Comparison of ENCODE assay signal across 20 cellular contexts in the genomic region with DNA sequence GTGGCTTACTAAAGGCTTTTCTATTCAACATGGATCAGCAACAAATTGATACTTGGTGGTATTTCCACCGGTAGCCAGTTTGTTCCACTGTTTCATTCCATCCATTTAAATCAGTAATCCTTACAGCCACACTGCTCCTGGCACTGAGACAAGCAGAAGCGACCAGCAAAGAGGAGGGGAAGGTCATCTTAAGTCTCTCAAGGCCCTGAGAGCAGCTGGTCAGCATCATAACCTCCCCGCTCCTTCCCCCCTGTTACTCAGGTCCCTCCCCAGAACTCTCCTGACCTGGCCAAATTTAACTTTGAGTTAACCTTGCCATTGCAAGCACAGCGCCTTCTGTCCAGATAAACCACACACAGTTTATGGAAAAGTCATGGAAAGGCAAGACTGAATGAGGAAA.
DNase-seq lines count a peak whose midpoint lies in the region; ATAC-seq and TF ChIP-seq lines count a peak whose summit lies in the region.
"Had no signal": no experiment of that assay in that cellular context is flagged by ENCODE, and none has a peak within 500 bp of the region (broad histone marks: within the 10 kb centered on the region; RNA-seq: fewer than 3 reads in every experiment).

No MANE protein-coding gene starts in this region.

- H3K27ac ChIP-seq in H9 (ENCODE audit: insufficient read length, low read depth, low read length): no peak overlapping the region
- H3K27ac ChIP-seq in PC-9: no peak overlapping the region
- H3K27ac ChIP-seq in lower lobe of right lung: no peak overlapping the region
- H3K27ac ChIP-seq: C4-2B, Peyer's patch, SJSA1 had no signal

- no peak for DNase-seq in Right ventricle myocardium superior
- DNase-seq in left cardiac atrium: no peak
- DNase-seq in H9: no peak
- DNase-seq in sciatic nerve (ENCODE audit: low spot score): no peak
- DNase-seq in 8988T: no peak
- no peak for DNase-seq in PC-9
- no peak for DNase-seq in lower lobe of right lung
- DNase-seq: DMS53; GDM1; GOT3; Karpas-422; NCI-H1694; NCI-H69; NK-92 treated with Interleukin-12 subunit alpha and Interleukin-12 subunit beta, amount 100 ng/mL, for 24 hours; Peyer's patch had no signal

- H2BK12ac ChIP-seq in H9 (ENCODE audit: insufficient read length, low read depth, low read length): no peak overlapping the region

- H3K4me2 ChIP-seq in H9 (ENCODE audit: insufficient read depth, insufficient read length, low read length) (no peak overlapping the region), PC-9 (no peak overlapping the region)

- TF ChIP-seq CTCF in H9 (conservative IDR thresholded peaks at IDR 0.05) (no peak), PC-9 (conservative IDR thresholded peaks at IDR 0.05) (no peak), lower lobe of right lung (IDR thresholded peaks at IDR 0.05) (no peak)

- no peaks in the 10 kb centered on the region for H3K4me1 ChIP-seq in H9 (ENCODE audit: insufficient read depth, low read length)
- H3K4me1 ChIP-seq in PC-9 (replicated peaks; ENCODE audit: insufficient read depth): peaks cover 22% of the 10 kb centered on the region
- no peaks in the 10 kb centered on the region for H3K4me1 ChIP-seq in lower lobe of right lung
- H3K4me1 ChIP-seq: SJSA1 had no signal

- H3K79me2 ChIP-seq in H9 (ENCODE audit: insufficient read depth, low read length): no peaks in the 10 kb centered on the region
- H3K79me2 ChIP-seq in PC-9 (ENCODE audit: low read depth): no peaks in the 10 kb centered on the region

- no CpG with 5 or more reads among the region's 4 CpGs for WGBS in H9 (ENCODE audit: extremely low coverage, insufficient read length, low lambda C conversion rate)

- H3K9me3 ChIP-seq in H9 (ENCODE audit: control insufficient read depth, low read depth, low read length): no peaks in the 10 kb centered on the region
- H3K9me3 ChIP-seq in PC-9 (ENCODE audit: insufficient read depth, low read depth): peaks cover 5% of the 10 kb centered on the region; the same call in 1 of the 2 replicates
- no peaks in the 10 kb centered on the region for H3K9me3 ChIP-seq in lower lobe of right lung
- H3K9me3 ChIP-seq: Peyer's patch, SJSA1 had no signal

- no TSS peak for BruUV-seq in PC-9 (replicated peaks; lab: Mats Ljungman, UMichigan)

- no peak overlapping the region for H2BK120ac ChIP-seq in H9 (ENCODE audit: low read depth, low read length, poor library complexity, severe bottlenecking)

- no peaks in the 10 kb centered on the region for H3K23me2 ChIP-seq in H9 (ENCODE audit: insufficient read length, low read depth, low read length, poor library complexity, severe bottlenecking)

- no peaks in the 10 kb centered on the region; the same call in 1 of the 2 replicates for H3K27me3 Mint-ChIP-seq in H9 (ENCODE audit: low read depth)
- no peaks in the 10 kb centered on the region for H3K27me3 Mint-ChIP-seq in dendritic cell treated with granulocyte-macrophage colony-stimulating factor and Interleukin-4, amounts not matched to agents 40 ng/mL and 50 ng/mL, for 4 days

- 0 out of 7 replicates have a peak overlapping the region, but pooled peaks of 2 of the 3 experiments have one; percentile 23 to 67 for H3K27ac Mint-ChIP-seq in H9
- H3K27ac Mint-ChIP-seq in dendritic cell treated with granulocyte-macrophage colony-stimulating factor and Interleukin-4, amounts not matched to agents 40 ng/mL and 50 ng/mL, for 4 days: peak overlapping the region; percentile 74
- H3K27ac Mint-ChIP-seq: IgD-negative memory B cell had no signal

- H3K14ac ChIP-seq in H9 (ENCODE audit: insufficient read depth, low read length): no peak overlapping the region

- no peaks in the 10 kb centered on the region for H3K36me3 ChIP-seq in PC-9 (ENCODE audit: low read depth)
- H3K36me3 ChIP-seq in lower lobe of right lung: no peaks in the 10 kb centered on the region
- H3K36me3 ChIP-seq: Peyer's patch, SJSA1 had no signal

- H3K9me3 Mint-ChIP-seq in H9: peaks cover 5 to 6% of the 10 kb centered on the region in 2 experiments
- H3K9me3 Mint-ChIP-seq in dendritic cell treated with granulocyte-macrophage colony-stimulating factor and Interleukin-4, amounts not matched to agents 40 ng/mL and 50 ng/mL, for 4 days: peaks cover 3% of the 10 kb centered on the region

- H3K36me3 Mint-ChIP-seq in H9 (ENCODE audit: insufficient read depth in 1 of 3, low read depth in 3 of 3): peaks cover 2 to 3% (median 2%) of the 10 kb centered on the region in 3 experiments; a peak in 6 of 7 replicates
- peaks cover 2% of the 10 kb centered on the region for H3K36me3 Mint-ChIP-seq in dendritic cell treated with granulocyte-macrophage colony-stimulating factor and Interleukin-4, amounts not matched to agents 40 ng/mL and 50 ng/mL, for 4 days (ENCODE audit: low read depth)
- H3K36me3 Mint-ChIP-seq: IgD-negative memory B cell had no signal

- no peak overlapping the region for H4K91ac ChIP-seq in H9 (ENCODE audit: insufficient read length, low read depth, low read length)

- peaks cover 10 to 13% of the 10 kb centered on the region in 2 experiments for H3K4me1 Mint-ChIP-seq in H9
- peaks cover 63% of the 10 kb centered on the region for H3K4me1 Mint-ChIP-seq in dendritic cell treated with granulocyte-macrophage colony-stimulating factor and Interleukin-4, amounts not matched to agents 40 ng/mL and 50 ng/mL, for 4 days (ENCODE audit: low read depth)

- H4K20me1 ChIP-seq in H9 (ENCODE audit: control insufficient read depth, insufficient read depth, insufficient read length) (no peaks in the 10 kb centered on the region), PC-9 (ENCODE audit: insufficient read depth) (no peaks in the 10 kb centered on the region)

- POLR2A ChIA-PET in PC-9 (lab: Charles Lee; ENCODE audit: unreplicated experiment): no interaction called here

- H3K56ac ChIP-seq in H9 (ENCODE audit: insufficient read length, low read depth, low read length): no peak overlapping the region

- H4K8ac ChIP-seq in H9 (replicated peaks; ENCODE audit: insufficient read length, low read depth, low read length): no peak overlapping the region

- ATAC-seq in Right ventricle myocardium superior (ENCODE audit: poor library complexity): peak; percentile 45
- no peak for ATAC-seq in left cardiac atrium
- peak; percentile 44 for ATAC-seq in sciatic nerve
- no peak for ATAC-seq in lower lobe of right lung
- ATAC-seq: HCT116 had no signal

- no peak overlapping the region for H4K5ac ChIP-seq in H9 (ENCODE audit: insufficient read length, low read depth, low read length)

- H2BK5ac ChIP-seq in H9 (ENCODE audit: insufficient read length, low read length): no peak overlapping the region

- H3K27me3 ChIP-seq in H9 (ENCODE audit: insufficient read depth, low read length): no peaks in the 10 kb centered on the region
- H3K27me3 ChIP-seq in PC-9 (ENCODE audit: insufficient read depth, low read depth): no peaks in the 10 kb centered on the region
- no peaks in the 10 kb centered on the region for H3K27me3 ChIP-seq in lower lobe of right lung (ENCODE audit: low read depth)
- H3K27me3 ChIP-seq: Peyer's patch, SJSA1 had no signal

- H3K4me3 ChIP-seq in PC-9: no peak overlapping the region
- H3K4me3 ChIP-seq in lower lobe of right lung: no peak overlapping the region
- H3K4me3 ChIP-seq: Peyer's patch, SJSA1 had no signal

- H3K4me3 Mint-ChIP-seq in H9: no peak overlapping the region
- no peak overlapping the region for H3K4me3 Mint-ChIP-seq in dendritic cell treated with granulocyte-macrophage colony-stimulating factor and Interleukin-4, amounts not matched to agents 40 ng/mL and 50 ng/mL, for 4 days
- H3K4me3 Mint-ChIP-seq: IgD-negative memory B cell had no signal

- H3K23ac ChIP-seq in H9 (ENCODE audit: insufficient read length, low read depth, low read length): no peak overlapping the region

- no peak overlapping the region for H3K9ac ChIP-seq in H9 (ENCODE audit: extremely low read depth, insufficient read length, low read length)

- H3K4ac ChIP-seq in H9 (ENCODE audit: low read depth, low read length): no peak overlapping the region

- no peak overlapping the region for H3K18ac ChIP-seq in H9 (ENCODE audit: insufficient read length, low read depth, low read length)

- no peaks in the 10 kb centered on the region for H3K9me2 ChIP-seq in PC-9 (ENCODE audit: insufficient read depth)

- intact Hi-C loops in Right ventricle myocardium superior (cut with DNase I) (no loop called here), left cardiac atrium (cut with DNase I) (no loop called here), sciatic nerve (cut with DNase I) (no loop called here), PC-9 (cut with micrococcal nuclease; ENCODE audit: unreplicated experiment) (no loop called here), lower lobe of right lung (cut with DNase I) (no loop called here)
- intact Hi-C loops in dendritic cell treated with granulocyte-macrophage colony-stimulating factor and Interleukin-4, amounts not matched to agents 40 ng/mL and 50 ng/mL, for 4 days (cut with micrococcal nuclease): no loop called here

- H3K79me1 ChIP-seq in H9 (ENCODE audit: insufficient read depth, low read depth, low read length, poor library complexity, severe bottlenecking): no peaks in the 10 kb centered on the region

- H3F3A ChIP-seq in PC-9 (ENCODE audit: insufficient read depth, low read depth): 0 out of 2 replicates have a peak, but pooled peaks cover 3% of the 10 kb centered on the region

- H3T11ph ChIP-seq in H9 (ENCODE audit: low read length): no peak overlapping the region

- no peak overlapping the region for H2BK15ac ChIP-seq in H9 (ENCODE audit: low read depth, low read length)

- H2AK5ac ChIP-seq in H9 (ENCODE audit: insufficient read length, low read length): no peak overlapping the region

- CTCF ChIA-PET in PC-9 (lab: Charles Lee): no interaction called here

- H2BK20ac ChIP-seq in H9 (ENCODE audit: low read depth, low read length, poor library complexity, severe bottlenecking): no peak overlapping the region

- H2AFZ ChIP-seq in H9 (ENCODE audit: low read length): peak overlapping the region; percentile 22
- no peak overlapping the region for H2AFZ ChIP-seq in PC-9

Comparison
In these comparisons a context has a peak if more than half of its experiments do, and no peak if none do; other contexts are left out.
1. ATAC-seq: peak in Right ventricle myocardium superior (single experiment) and sciatic nerve (single experiment); none in left cardiac atrium (0 of 2) and lower lobe of right lung (0 of 2).